Comparison of ENCODE assay signal across 22 cellular contexts in genomic region chr11:122775675-122776271, GRCh38.
DNase-seq lines count a peak whose midpoint lies in the region; ATAC-seq and TF ChIP-seq lines count a peak whose summit lies in the region.
"Had no signal": no experiment of that assay in that cellular context is flagged by ENCODE, and none has a peak within 500 bp of the region (broad histone marks: within the 10 kb centered on the region; RNA-seq: fewer than 3 reads in every experiment).

No MANE protein-coding gene starts in this region.

- no peak overlapping the region for H3K4me3 ChIP-seq in CD4-positive, alpha-beta memory T cell (ENCODE audit: low read length in 2 of 2)
- H3K4me3 ChIP-seq: dorsolateral prefrontal cortex, lung, neural progenitor cell, Peyer's patch, sigmoid colon had no signal

- no peaks in the 10 kb centered on the region for H3K4me1 ChIP-seq in CD4-positive, alpha-beta memory T cell (ENCODE audit: insufficient read depth, low read length)
- H3K4me1 ChIP-seq: BE2C, neural progenitor cell, Peyer's patch, sigmoid colon had no signal

- H3K27me3 Mint-ChIP-seq in activated T-cell treated with anti-CD3 and anti-CD28 coated beads, Interleukin-2, amount 50 U/mL, for 24 hours: no peaks in the 10 kb centered on the region
- H3K27me3 Mint-ChIP-seq in CD4-positive, alpha-beta memory T cell: no peaks in the 10 kb centered on the region
- H3K27me3 Mint-ChIP-seq in activated naive CD8-positive, alpha-beta T cell: no peaks in the 10 kb centered on the region
- H3K27me3 Mint-ChIP-seq in stimulated activated memory B cell treated with anti-CD40 and anti-IgM and Interleukin-4, amounts not matched to agents 10 μg/mL and 1 μg/mL and 100 μg/mL, for 72 hours: peaks cover 13% of the 10 kb centered on the region
- H3K27me3 Mint-ChIP-seq in type B pancreatic cell: peaks cover 21% of the 10 kb centered on the region

- H3K36me3 Mint-ChIP-seq in activated T-cell treated with anti-CD3 and anti-CD28 coated beads, Interleukin-2, amount 50 U/mL, for 24 hours (ENCODE audit: low read depth): peaks cover 38% of the 10 kb centered on the region
- peaks cover 17 to 28% of the 10 kb centered on the region in 2 donors for H3K36me3 Mint-ChIP-seq in CD4-positive, alpha-beta memory T cell
- peaks cover 11% of the 10 kb centered on the region for H3K36me3 Mint-ChIP-seq in activated naive CD8-positive, alpha-beta T cell
- H3K36me3 Mint-ChIP-seq in stimulated activated memory B cell treated with anti-CD40 and anti-IgM and Interleukin-4, amounts not matched to agents 10 μg/mL and 1 μg/mL and 100 μg/mL, for 72 hours: peaks cover 4% of the 10 kb centered on the region
- no peaks in the 10 kb centered on the region for H3K36me3 Mint-ChIP-seq in type B pancreatic cell
- H3K36me3 Mint-ChIP-seq: neural progenitor cell had no signal

- peak; percentile 74 for ATAC-seq in stimulated activated memory B cell treated with anti-CD40 and anti-IgM and Interleukin-4, amounts not matched to agents 10 μg/mL and 1 μg/mL and 100 μg/mL, for 72 hours
- ATAC-seq in GM19023 (IDR thresholded peaks at IDR 0.05; ENCODE audit: unreplicated experiment): no peak
- ATAC-seq: HCT116 had no signal

- H3K9me3 Mint-ChIP-seq in activated T-cell treated with anti-CD3 and anti-CD28 coated beads, Interleukin-2, amount 50 U/mL, for 24 hours: peaks cover 2% of the 10 kb centered on the region
- peaks cover 0 to 1% (median 0%) of the 10 kb centered on the region in 8 donors for H3K9me3 Mint-ChIP-seq in CD4-positive, alpha-beta memory T cell
- no peaks in the 10 kb centered on the region for H3K9me3 Mint-ChIP-seq in activated naive CD8-positive, alpha-beta T cell (ENCODE audit: low read depth)
- H3K9me3 Mint-ChIP-seq in stimulated activated memory B cell treated with anti-CD40 and anti-IgM and Interleukin-4, amounts not matched to agents 10 μg/mL and 1 μg/mL and 100 μg/mL, for 72 hours: no peaks in the 10 kb centered on the region
- H3K9me3 Mint-ChIP-seq in type B pancreatic cell: no peaks in the 10 kb centered on the region
- H3K9me3 Mint-ChIP-seq: neural progenitor cell had no signal

- no peaks in the 10 kb centered on the region for H3K27me3 ChIP-seq in CD4-positive, alpha-beta memory T cell (ENCODE audit: insufficient read depth, low read length)
- H3K27me3 ChIP-seq: dorsolateral prefrontal cortex, neural progenitor cell, Peyer's patch, sigmoid colon had no signal

- H3K9me3 ChIP-seq in CD4-positive, alpha-beta memory T cell (ENCODE audit: control insufficient read depth in 1 of 2, low read length in 2 of 2): no peaks in the 10 kb centered on the region
- H3K9me3 ChIP-seq: BE2C, Peyer's patch, sigmoid colon had no signal

- intact Hi-C loops in CD4-positive, alpha-beta memory T cell (cut with micrococcal nuclease): no loop called here

- H3K4me1 Mint-ChIP-seq in activated T-cell treated with anti-CD3 and anti-CD28 coated beads, Interleukin-2, amount 50 U/mL, for 24 hours (ENCODE audit: low read depth): peaks cover 64% of the 10 kb centered on the region
- H3K4me1 Mint-ChIP-seq in CD4-positive, alpha-beta memory T cell: peaks cover 7 to 26% (median 12%) of the 10 kb centered on the region in 4 donors
- H3K4me1 Mint-ChIP-seq in activated naive CD8-positive, alpha-beta T cell (ENCODE audit: low read depth): peaks cover 43% of the 10 kb centered on the region
- peaks cover 7% of the 10 kb centered on the region for H3K4me1 Mint-ChIP-seq in stimulated activated memory B cell treated with anti-CD40 and anti-IgM and Interleukin-4, amounts not matched to agents 10 μg/mL and 1 μg/mL and 100 μg/mL, for 72 hours
- peaks cover 35% of the 10 kb centered on the region for H3K4me1 Mint-ChIP-seq in type B pancreatic cell (ENCODE audit: unreplicated experiment)

- no peak overlapping the region for H3K4me3 Mint-ChIP-seq in activated T-cell treated with anti-CD3 and anti-CD28 coated beads, Interleukin-2, amount 50 U/mL, for 24 hours
- no peak overlapping the region for H3K4me3 Mint-ChIP-seq in CD4-positive, alpha-beta memory T cell
- no peak overlapping the region for H3K4me3 Mint-ChIP-seq in activated naive CD8-positive, alpha-beta T cell
- H3K4me3 Mint-ChIP-seq in stimulated activated memory B cell treated with anti-CD40 and anti-IgM and Interleukin-4, amounts not matched to agents 10 μg/mL and 1 μg/mL and 100 μg/mL, for 72 hours: no peak overlapping the region
- H3K4me3 Mint-ChIP-seq in type B pancreatic cell: no peak overlapping the region
- H3K4me3 Mint-ChIP-seq: neural progenitor cell had no signal

- POLR2A ChIA-PET in CD4-positive, alpha-beta memory T cell (lab: Charles Lee; ENCODE audit: partially characterized antibody): no interaction called here

- DNase-seq in activated T-cell treated with anti-CD3 and anti-CD28 coated beads, Interleukin-2, amount 50 U/mL, for 24 hours: no peak
- DNase-seq in activated T-cell treated with anti-CD3 and anti-CD28 coated beads, Interleukin-2, amount 50 U/mL, for 1 hour: no peak
- DNase-seq in CD4-positive, alpha-beta memory T cell: no peak
- DNase-seq in EL (no peak), type B pancreatic cell (ENCODE audit: extremely low spot score, unreplicated experiment) (no peak)
- DNase-seq: anterior cingulate cortex; BE2C; dorsolateral prefrontal cortex; KG1; MM.1S; NCI-H1436; NCI-H446; Peyer's patch; SIG-M5; sigmoid colon; stimulated activated CD8-positive, alpha-beta memory T cell treated with anti-CD3 and anti-CD28 coated beads, Interleukin-4, amount 100 ng/mL, for 48 hours had no signal

- peaks cover 12% of the 10 kb centered on the region for H3K36me3 ChIP-seq in CD4-positive, alpha-beta memory T cell (ENCODE audit: insufficient read depth, low read length)
- H3K36me3 ChIP-seq: BE2C, neural progenitor cell, Peyer's patch, sigmoid colon had no signal

- H3K27ac Mint-ChIP-seq in activated T-cell treated with anti-CD3 and anti-CD28 coated beads, Interleukin-2, amount 50 U/mL, for 24 hours: peak overlapping the region; percentile 91
- H3K27ac Mint-ChIP-seq in CD4-positive, alpha-beta memory T cell: peak overlapping the region in 4 of 7 donors; percentile 19 to 70 (median 45)
- H3K27ac Mint-ChIP-seq in activated naive CD8-positive, alpha-beta T cell: peak overlapping the region; percentile 75
- no peak overlapping the region for H3K27ac Mint-ChIP-seq in stimulated activated memory B cell treated with anti-CD40 and anti-IgM and Interleukin-4, amounts not matched to agents 10 μg/mL and 1 μg/mL and 100 μg/mL, for 72 hours
- H3K27ac Mint-ChIP-seq in type B pancreatic cell: no peak overlapping the region

- H3K27ac ChIP-seq in CD4-positive, alpha-beta memory T cell (ENCODE audit: low read depth, low read length): no peak overlapping the region
- H3K27ac ChIP-seq: neural progenitor cell, Peyer's patch, sigmoid colon had no signal

- no peak for TF ChIP-seq CTCF in type B pancreatic cell (conservative IDR thresholded peaks at IDR 0.05)

- CTCF ChIA-PET in CD4-positive, alpha-beta memory T cell (lab: Charles Lee; ENCODE audit: partially characterized antibody): interaction anchor here (0.8 to 9.1 kb wide), 5 partner anchors 18 to 148 kb away, joined by 3 to 133 read pairs (median 4); no protein-coding TSS in a partner anchor

Comparison
In these comparisons a context has a peak if more than half of its experiments do, and no peak if none do; other contexts are left out.
1. H3K27ac Mint-ChIP-seq: peak in activated T-cell treated with anti-CD3 and anti-CD28 coated beads, Interleukin-2, amount 50 U/mL, for 24 hours (single experiment), CD4-positive, alpha-beta memory T cell (4 of 7) and activated naive CD8-positive, alpha-beta T cell (single experiment); none in stimulated activated memory B cell treated with anti-CD40 and anti-IgM and Interleukin-4, amounts not matched to agents 10 μg/mL and 1 μg/mL and 100 μg/mL, for 72 hours (single experiment) and type B pancreatic cell (single experiment).